Comparison of ENCODE assay signal across 1 cellular context in the genomic region with DNA sequence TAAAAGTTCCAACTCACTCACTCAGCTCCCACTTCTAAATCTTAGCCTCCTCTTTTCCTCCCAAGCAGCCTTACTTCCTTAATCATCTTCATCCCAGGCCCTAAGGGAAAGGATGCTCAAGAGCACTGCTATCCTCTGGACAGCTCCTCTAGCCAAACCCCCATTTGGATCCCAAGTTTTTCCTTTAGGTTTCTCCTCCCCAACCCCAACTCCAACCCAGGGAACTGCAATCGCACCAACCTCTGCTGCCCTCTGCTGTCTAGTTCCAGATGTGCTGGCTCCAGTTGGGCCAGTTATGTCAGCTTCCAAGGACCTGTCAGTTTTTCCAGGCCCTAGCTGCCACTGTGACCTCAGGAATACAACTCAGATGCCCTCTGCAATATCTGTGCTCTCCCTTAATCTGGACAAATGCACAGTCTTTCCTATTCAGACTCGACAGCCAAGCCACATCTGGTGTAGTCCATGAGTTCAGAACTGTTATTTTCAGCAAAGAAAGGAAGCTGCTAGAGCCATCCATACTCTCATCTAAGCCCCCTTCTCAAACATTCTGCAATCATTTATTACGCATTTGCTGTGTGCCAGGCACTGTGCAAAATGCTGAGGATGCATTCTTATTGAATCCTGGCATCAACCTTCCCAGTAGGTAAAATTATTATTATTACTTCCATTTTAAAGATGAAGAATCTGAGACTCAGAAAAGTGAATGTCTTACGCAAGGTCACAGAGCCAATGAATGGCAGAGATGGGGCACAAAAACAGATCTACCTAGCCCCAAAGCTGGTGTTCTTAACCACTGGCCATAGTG.
A peak's percentile ranks its signal among the peaks of the same experiment; 100 is the strongest.
TF ChIP-seq lines count a peak whose summit lies in the region.

No MANE protein-coding gene starts in this region.

TF ChIP-seq in H1, 55 proteins besides CTCF, POLR2A, EP300 and RAD21:
- TF ChIP-seq CBX5 (IDR thresholded peaks at IDR 0.05; ENCODE audit: low read depth, low read length) (no peak), TEAD4 (IDR thresholded peaks at IDR 0.05; ENCODE audit: low read depth, low read length) (0 out of 2 replicates have a peak, but pooled peaks have one; percentile 2), SIN3A (conservative IDR thresholded peaks at IDR 0.05 in 1 of 2, IDR thresholded peaks at IDR 0.05 in 1 of 2; ENCODE audit: low read depth in 1 of 2, low read length in 2 of 2) (peak; percentile 55 to 77; a peak in 1 of 4 replicates)
